Comparison of ENCODE assay signal across 8 cellular contexts in the genomic region with DNA sequence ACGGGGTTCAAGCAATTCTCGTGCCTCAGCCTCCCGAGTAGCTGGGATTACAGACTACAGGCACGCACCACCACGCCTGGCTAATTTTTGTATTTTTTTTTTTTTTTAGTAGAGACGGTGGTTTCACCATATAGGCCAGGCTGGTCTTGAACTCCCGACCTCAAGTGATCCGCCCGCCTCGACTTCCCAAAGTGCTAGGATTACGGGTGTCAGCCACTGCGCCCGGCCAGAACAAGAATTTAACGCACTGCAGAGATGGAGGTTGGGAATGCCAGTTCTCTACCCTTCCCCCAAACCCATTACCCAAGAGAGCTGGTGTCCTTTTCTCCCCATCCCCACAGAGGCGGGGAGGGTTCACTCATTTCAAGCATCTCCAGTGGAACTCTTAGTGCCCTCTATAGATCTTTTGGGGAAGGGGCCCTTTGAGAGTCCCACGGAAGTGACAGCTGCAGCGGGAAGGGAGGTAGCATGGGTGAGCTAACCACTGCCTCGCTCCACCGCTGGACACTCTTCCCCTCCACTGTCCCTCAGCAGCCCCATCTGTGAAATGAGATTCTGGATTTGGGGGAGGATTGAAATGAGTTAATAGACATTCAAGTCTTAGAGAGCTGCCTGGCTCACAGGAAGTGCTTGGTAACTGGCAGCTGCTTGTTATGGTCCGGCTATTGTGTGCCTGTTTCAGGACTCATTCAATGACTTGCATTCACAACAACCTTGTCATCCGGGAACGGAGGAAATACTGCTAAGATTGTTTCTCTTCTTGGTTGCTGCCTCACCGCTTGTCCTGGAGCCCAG. TPM values are rescaled to one million over a fixed set of nuclear protein-coding genes. Genes with fewer than 3 reads are reported as not detected.
DNase-seq lines count a peak whose midpoint lies in the region; ATAC-seq and TF ChIP-seq lines count a peak whose summit lies in the region.
"Had no signal": no experiment of that assay in that cellular context is flagged by ENCODE, and none has a peak within 500 bp of the region (broad histone marks: within the 10 kb centered on the region; RNA-seq: fewer than 3 reads in every experiment).

No MANE protein-coding gene starts in this region.

- DNase-seq in GM13976 (ENCODE audit: low spot score) (peak; percentile 48), PC-9 (no peak), fibroblast of mammary gland (ENCODE audit: low read depth) (peak; percentile 35), gastrocnemius medialis (peak in 1 of 2 donors; percentile 11), glomerular visceral epithelial cell (ENCODE audit: extremely low spot score) (no peak), SKM-1 treated with dmso at 0.1 percent for 144 hours (lab: John Stamatoyannopoulos, UW; ENCODE audit: unreplicated experiment) (no peak)
- DNase-seq: NCI-H526 had no signal

- H3K9me3 ChIP-seq in PC-9 (ENCODE audit: insufficient read depth, low read depth) (no peaks in the 10 kb centered on the region), gastrocnemius medialis (no peaks in the 10 kb centered on the region)

- H3F3A ChIP-seq in PC-9 (ENCODE audit: insufficient read depth, low read depth), result peaks cover 46% of the 10 kb centered on the region

- H3K9me2 ChIP-seq in PC-9 (ENCODE audit: insufficient read depth), result no peaks in the 10 kb centered on the region

- H3K4me1 ChIP-seq in PC-9 (replicated peaks; ENCODE audit: insufficient read depth), result peaks cover 64% of the 10 kb centered on the region
- peaks cover 23 to 24% of the 10 kb centered on the region in 2 donors for H3K4me1 ChIP-seq in gastrocnemius medialis

- H3K27me3 ChIP-seq in PC-9 (ENCODE audit: insufficient read depth, low read depth) (no peaks in the 10 kb centered on the region), gastrocnemius medialis (no peaks in the 10 kb centered on the region)

- H2AFZ ChIP-seq in PC-9, result no peak overlapping the region

- H3K36me3 ChIP-seq in PC-9 (ENCODE audit: low read depth), result no peaks in the 10 kb centered on the region
- no peaks in the 10 kb centered on the region for H3K36me3 ChIP-seq in gastrocnemius medialis

- H3K79me2 ChIP-seq in PC-9 (ENCODE audit: low read depth), result peaks cover 10% of the 10 kb centered on the region

- in situ Hi-C loops in GM13976 (cut with MboI; ENCODE audit: low sequenced_read_pairs, unreplicated experiment) (no loop called here), gastrocnemius medialis (cut with MboI; ENCODE audit: low sequenced_read_pairs in 4 of 4) (no loop called here)

- CTCF ChIA-PET in PC-9 (lab: Charles Lee), result interaction anchor here (1.6 kb wide), 1 partner anchor 18 kb away, joined by 5 read pairs; no protein-coding TSS in a partner anchor

- POLR2A ChIA-PET in PC-9 (lab: Charles Lee; ENCODE audit: unreplicated experiment), result interaction anchor here (0.6 kb wide), 1 partner anchor 261 kb away, joined by 3 read pairs; no protein-coding TSS in a partner anchor

- H4K20me1 ChIP-seq in PC-9 (ENCODE audit: insufficient read depth), result no peaks in the 10 kb centered on the region

- H3K4me2 ChIP-seq in PC-9, result peak overlapping the region; percentile 89

- no peak for TF ChIP-seq CTCF in GM13976 (IDR thresholded peaks at IDR 0.05; ENCODE audit: borderline replicate concordance, control extremely low read depth, extremely low read depth, insufficient read depth, missing control alignments)
- TF ChIP-seq CTCF in PC-9 (conservative IDR thresholded peaks at IDR 0.05), result no peak
- no peak for TF ChIP-seq CTCF in fibroblast of mammary gland (conservative IDR thresholded peaks at IDR 0.05; ENCODE audit: control insufficient read depth, insufficient read depth, low read depth, low read length)
- no peak for TF ChIP-seq CTCF in gastrocnemius medialis (IDR thresholded peaks at IDR 0.05 in 4 of 5, conservative IDR thresholded peaks at IDR 0.05 in 1 of 5)

- intact Hi-C loops in PC-9 (cut with micrococcal nuclease; ENCODE audit: unreplicated experiment), result loop anchor here (1.0 to 2.0 kb wide), 3 partner anchors 9 to 129 kb away; no protein-coding TSS in a partner anchor
- intact Hi-C loops in gastrocnemius medialis (cut with DNase I; ENCODE audit: low total_unique reads), result loop anchor here (10.0 kb wide), 2 partner anchors 473 to 477 kb away; partner anchors contain the start of genes MFSD11, SRSF2 and UNK

- H3K27ac ChIP-seq in PC-9, result peak overlapping the region; percentile 88
- peak overlapping the region; percentile 76 to 95 (median 85) for H3K27ac ChIP-seq in gastrocnemius medialis

- ATAC-seq in gastrocnemius medialis (no peak), HG03025 (IDR thresholded peaks at IDR 0.05; ENCODE audit: low FRiP score, unreplicated experiment) (no peak)

- H3K4me3 ChIP-seq in PC-9 (no peak overlapping the region), fibroblast of mammary gland (ENCODE audit: control insufficient read depth, low read depth, low read length) (no peak overlapping the region), gastrocnemius medialis (no peak overlapping the region)

- BruUV-seq in PC-9 (replicated peaks; lab: Mats Ljungman, UMichigan), result no TSS peak

- TF ChIP-seq POLR2A in gastrocnemius medialis (IDR thresholded peaks at IDR 0.05), result no peak

RNA-seq across cellular contexts. Expression of gene UBALD2, which starts 3.5 kb away (rescaled TPM):
- 110 and 134 TPM in 2 replicates for total RNA-seq in PC-9 (2021)
- 100 to 1,000 TPM in 1 of 4 donors, 10 to 100 TPM in 3; 28.9 to 151 (median 52.2) TPM for total RNA-seq in gastrocnemius medialis

RNA-seq across cellular contexts. Expression of gene RNF157, which starts 21.3 kb away (rescaled TPM):
- total RNA-seq in PC-9 (2021) (5.7 and 7.2 TPM in 2 replicates), gastrocnemius medialis (100 to 1,000 TPM in 1 of 4 donors, 10 to 100 TPM in 3; 50.5 to 142 (median 85.3) TPM)

RNA-seq across cellular contexts. Expression of gene QRICH2, which starts 46.5 kb away (rescaled TPM):
- total RNA-seq in PC-9 (2021) (2.7 and 3.3 TPM in 2 replicates), gastrocnemius medialis (1 to 10 TPM in 3 of 4 donors, under 1 TPM in 1; 0.59 to 2.4 (median 1.1) TPM)

Comparison
In these comparisons a context has a peak if more than half of its experiments do, and no peak if none do; other contexts are left out.
1. DNase-seq: peak in GM13976 (single experiment) and fibroblast of mammary gland (single experiment); none in PC-9 (0 of 2), glomerular visceral epithelial cell (single experiment) and SKM-1 treated with dmso at 0.1 percent for 144 hours (single experiment).